1 cellular context compared by ENCODE assay signal in genomic region chr19:38647368-38647965, GRCh38.
A peak's percentile ranks its signal among the peaks of the same experiment; 100 is the strongest.
TF ChIP-seq lines count a peak whose summit lies in the region.

ACTN4 (plus strand) TSS chr19:38647649; CDS start chr19:38647746, 97 bp downstream.

TF ChIP-seq in H1, 55 proteins besides CTCF, POLR2A, EP300 and RAD21:
- TF ChIP-seq NANOG (IDR thresholded peaks at IDR 0.05; ENCODE audit: insufficient read depth, low read depth, low read length, poor library complexity, severe bottlenecking) (no peak), EZH2 (IDR thresholded peaks at IDR 0.05; ENCODE audit: low read depth, low read length, severe bottlenecking) (no peak), KDM1A (IDR thresholded peaks at IDR 0.05; ENCODE audit: borderline replicate concordance, low read length) (no peak), RFX5 (IDR thresholded peaks at IDR 0.05; ENCODE audit: borderline replicate concordance, low read depth, low read length) (no peak), SUZ12 (IDR thresholded peaks at IDR 0.05; ENCODE audit: low read length) (no peak), TAF1 (IDR thresholded peaks at IDR 0.05; ENCODE audit: low read depth, low read length) (peak; percentile 95), RNF2 (IDR thresholded peaks at IDR 0.05; ENCODE audit: borderline replicate concordance, low read depth, low read length, missing control alignments, poor library complexity, severe bottlenecking) (no peak), ZNF274 (IDR thresholded peaks at IDR 0.05; ENCODE audit: borderline replicate concordance, extremely low read depth, low read length) (no peak), E2F6 (IDR thresholded peaks at IDR 0.05) (0 out of 2 replicates have a peak, but pooled peaks have one; percentile 18), SP2 (IDR thresholded peaks at IDR 0.05; ENCODE audit: low read length) (no peak), CREB1 (IDR thresholded peaks at IDR 0.05) (no peak; the same call in 1 of the 2 replicates), JUND (IDR thresholded peaks at IDR 0.05; ENCODE audit: low read length) (peak; percentile 70), TAF7 (optimal IDR thresholded peaks at IDR 0.05; ENCODE audit: borderline replicate concordance, low read depth, low read length) (peak; percentile 71), CHD2 (IDR thresholded peaks at IDR 0.05; ENCODE audit: low read length) (no peak), PHF8 (conservative IDR thresholded peaks at IDR 0.05; ENCODE audit: low read depth, low read length) (peak; percentile 96), ASH2L (IDR thresholded peaks at IDR 0.05; ENCODE audit: low read length) (peak; percentile 89), TEAD4 (IDR thresholded peaks at IDR 0.05; ENCODE audit: low read depth, low read length) (no peak), SRF (IDR thresholded peaks at IDR 0.05; ENCODE audit: low read depth, low read length) (no peak), MAFK (IDR thresholded peaks at IDR 0.05; ENCODE audit: low read depth, low read length) (no peak), EGR1 (IDR thresholded peaks at IDR 0.05; ENCODE audit: borderline replicate concordance, low read depth, low read length) (0 out of 2 replicates have a peak, but pooled peaks have one; percentile 31), GTF2F1 (IDR thresholded peaks at IDR 0.05; ENCODE audit: borderline replicate concordance, low read depth, low read length) (peak; percentile 56; the same call in 1 of the 2 replicates), SAP30 (IDR thresholded peaks at IDR 0.05; ENCODE audit: insufficient read depth, insufficient replicate concordance, low read length) (no peak), ATF3 (IDR thresholded peaks at IDR 0.05; ENCODE audit: insufficient read depth, low read depth, low read length) (no peak), FOSL1 (IDR thresholded peaks at IDR 0.05; ENCODE audit: insufficient read depth, low read depth, low read length) (no peak), SP1 (IDR thresholded peaks at IDR 0.05; ENCODE audit: low read depth, low read length) (no peak), CTBP2 (IDR thresholded peaks at IDR 0.05; ENCODE audit: borderline replicate concordance, insufficient read depth, insufficient read length, low read length) (no peak), CEBPB (IDR thresholded peaks at IDR 0.05; ENCODE audit: low read depth, low read length) (no peak), CBX5 (IDR thresholded peaks at IDR 0.05; ENCODE audit: low read depth, low read length) (no peak), SIX5 (IDR thresholded peaks at IDR 0.05; ENCODE audit: low read depth, low read length) (no peak), CHD7 (IDR thresholded peaks at IDR 0.05; ENCODE audit: insufficient replicate concordance, low read length) (no peak), USF2 (IDR thresholded peaks at IDR 0.05; ENCODE audit: low read length) (no peak), NRF1 (IDR thresholded peaks at IDR 0.05; ENCODE audit: low read depth, low read length) (peak; percentile 99), ATF2 (IDR thresholded peaks at IDR 0.05; ENCODE audit: low read length) (no peak), MAX (IDR thresholded peaks at IDR 0.05) (peak; percentile 66; the same call in 1 of the 2 replicates), KDM4A (IDR thresholded peaks at IDR 0.05; ENCODE audit: low read depth, low read length, severe bottlenecking) (peak; percentile 33), GABPA (IDR thresholded peaks at IDR 0.05; ENCODE audit: borderline replicate concordance, insufficient read depth, low read length) (no peak), POLR2AphosphoS5 (IDR thresholded peaks at IDR 0.05; ENCODE audit: low read depth, low read length) (peak; percentile 90), RXRA (IDR thresholded peaks at IDR 0.05; ENCODE audit: insufficient read depth, low read depth, low read length) (no peak), HDAC6 (IDR thresholded peaks at IDR 0.05; ENCODE audit: low read depth, low read length) (no peak), KDM5A (IDR thresholded peaks at IDR 0.05; ENCODE audit: low read length) (no peak), HDAC2 (IDR thresholded peaks at IDR 0.05; ENCODE audit: borderline replicate concordance in 1 of 2, low read depth in 2 of 2, low read length in 2 of 2) (no peak; a peak in 1 of 4 replicates), BACH1 (IDR thresholded peaks at IDR 0.05; ENCODE audit: low read length) (no peak), TCF12 (IDR thresholded peaks at IDR 0.05; ENCODE audit: low read depth, low read length) (no peak), SP4 (IDR thresholded peaks at IDR 0.05; ENCODE audit: low read length) (no peak), POU5F1 (IDR thresholded peaks at IDR 0.05; ENCODE audit: low read depth, low read length) (no peak), TBP (IDR thresholded peaks at IDR 0.05; ENCODE audit: low read depth, low read length) (peak; percentile 90), BRCA1 (IDR thresholded peaks at IDR 0.05; ENCODE audit: low read depth, low read length) (no peak), YY1 (IDR thresholded peaks at IDR 0.05; ENCODE audit: low read depth, low read length) (peak; percentile 71; the same call in 1 of the 2 replicates), RBBP5 (IDR thresholded peaks at IDR 0.05; ENCODE audit: borderline replicate concordance, low read depth, low read length) (no peak; the same call in 1 of the 2 replicates)
